ENCODE assay signal across 2 cellular contexts in genomic region chr9:292915-293314, GRCh38.
TF ChIP-seq lines count a peak whose summit lies in the region.

No MANE protein-coding gene starts in this region.

TF ChIP-seq in GM23338, 12 proteins besides CTCF, POLR2A, EP300 and RAD21 (continued from another document):
- TF ChIP-seq STAT1 (IDR thresholded peaks at IDR 0.05; ENCODE audit: unreplicated experiment) (no peak), ETS1 (IDR thresholded peaks at IDR 0.05) (no peak), JUNB (IDR thresholded peaks at IDR 0.05; ENCODE audit: unreplicated experiment) (no peak), REST (IDR thresholded peaks at IDR 0.05; ENCODE audit: unreplicated experiment) (no peak)
- TF ChIP-seq, protein P1, sequence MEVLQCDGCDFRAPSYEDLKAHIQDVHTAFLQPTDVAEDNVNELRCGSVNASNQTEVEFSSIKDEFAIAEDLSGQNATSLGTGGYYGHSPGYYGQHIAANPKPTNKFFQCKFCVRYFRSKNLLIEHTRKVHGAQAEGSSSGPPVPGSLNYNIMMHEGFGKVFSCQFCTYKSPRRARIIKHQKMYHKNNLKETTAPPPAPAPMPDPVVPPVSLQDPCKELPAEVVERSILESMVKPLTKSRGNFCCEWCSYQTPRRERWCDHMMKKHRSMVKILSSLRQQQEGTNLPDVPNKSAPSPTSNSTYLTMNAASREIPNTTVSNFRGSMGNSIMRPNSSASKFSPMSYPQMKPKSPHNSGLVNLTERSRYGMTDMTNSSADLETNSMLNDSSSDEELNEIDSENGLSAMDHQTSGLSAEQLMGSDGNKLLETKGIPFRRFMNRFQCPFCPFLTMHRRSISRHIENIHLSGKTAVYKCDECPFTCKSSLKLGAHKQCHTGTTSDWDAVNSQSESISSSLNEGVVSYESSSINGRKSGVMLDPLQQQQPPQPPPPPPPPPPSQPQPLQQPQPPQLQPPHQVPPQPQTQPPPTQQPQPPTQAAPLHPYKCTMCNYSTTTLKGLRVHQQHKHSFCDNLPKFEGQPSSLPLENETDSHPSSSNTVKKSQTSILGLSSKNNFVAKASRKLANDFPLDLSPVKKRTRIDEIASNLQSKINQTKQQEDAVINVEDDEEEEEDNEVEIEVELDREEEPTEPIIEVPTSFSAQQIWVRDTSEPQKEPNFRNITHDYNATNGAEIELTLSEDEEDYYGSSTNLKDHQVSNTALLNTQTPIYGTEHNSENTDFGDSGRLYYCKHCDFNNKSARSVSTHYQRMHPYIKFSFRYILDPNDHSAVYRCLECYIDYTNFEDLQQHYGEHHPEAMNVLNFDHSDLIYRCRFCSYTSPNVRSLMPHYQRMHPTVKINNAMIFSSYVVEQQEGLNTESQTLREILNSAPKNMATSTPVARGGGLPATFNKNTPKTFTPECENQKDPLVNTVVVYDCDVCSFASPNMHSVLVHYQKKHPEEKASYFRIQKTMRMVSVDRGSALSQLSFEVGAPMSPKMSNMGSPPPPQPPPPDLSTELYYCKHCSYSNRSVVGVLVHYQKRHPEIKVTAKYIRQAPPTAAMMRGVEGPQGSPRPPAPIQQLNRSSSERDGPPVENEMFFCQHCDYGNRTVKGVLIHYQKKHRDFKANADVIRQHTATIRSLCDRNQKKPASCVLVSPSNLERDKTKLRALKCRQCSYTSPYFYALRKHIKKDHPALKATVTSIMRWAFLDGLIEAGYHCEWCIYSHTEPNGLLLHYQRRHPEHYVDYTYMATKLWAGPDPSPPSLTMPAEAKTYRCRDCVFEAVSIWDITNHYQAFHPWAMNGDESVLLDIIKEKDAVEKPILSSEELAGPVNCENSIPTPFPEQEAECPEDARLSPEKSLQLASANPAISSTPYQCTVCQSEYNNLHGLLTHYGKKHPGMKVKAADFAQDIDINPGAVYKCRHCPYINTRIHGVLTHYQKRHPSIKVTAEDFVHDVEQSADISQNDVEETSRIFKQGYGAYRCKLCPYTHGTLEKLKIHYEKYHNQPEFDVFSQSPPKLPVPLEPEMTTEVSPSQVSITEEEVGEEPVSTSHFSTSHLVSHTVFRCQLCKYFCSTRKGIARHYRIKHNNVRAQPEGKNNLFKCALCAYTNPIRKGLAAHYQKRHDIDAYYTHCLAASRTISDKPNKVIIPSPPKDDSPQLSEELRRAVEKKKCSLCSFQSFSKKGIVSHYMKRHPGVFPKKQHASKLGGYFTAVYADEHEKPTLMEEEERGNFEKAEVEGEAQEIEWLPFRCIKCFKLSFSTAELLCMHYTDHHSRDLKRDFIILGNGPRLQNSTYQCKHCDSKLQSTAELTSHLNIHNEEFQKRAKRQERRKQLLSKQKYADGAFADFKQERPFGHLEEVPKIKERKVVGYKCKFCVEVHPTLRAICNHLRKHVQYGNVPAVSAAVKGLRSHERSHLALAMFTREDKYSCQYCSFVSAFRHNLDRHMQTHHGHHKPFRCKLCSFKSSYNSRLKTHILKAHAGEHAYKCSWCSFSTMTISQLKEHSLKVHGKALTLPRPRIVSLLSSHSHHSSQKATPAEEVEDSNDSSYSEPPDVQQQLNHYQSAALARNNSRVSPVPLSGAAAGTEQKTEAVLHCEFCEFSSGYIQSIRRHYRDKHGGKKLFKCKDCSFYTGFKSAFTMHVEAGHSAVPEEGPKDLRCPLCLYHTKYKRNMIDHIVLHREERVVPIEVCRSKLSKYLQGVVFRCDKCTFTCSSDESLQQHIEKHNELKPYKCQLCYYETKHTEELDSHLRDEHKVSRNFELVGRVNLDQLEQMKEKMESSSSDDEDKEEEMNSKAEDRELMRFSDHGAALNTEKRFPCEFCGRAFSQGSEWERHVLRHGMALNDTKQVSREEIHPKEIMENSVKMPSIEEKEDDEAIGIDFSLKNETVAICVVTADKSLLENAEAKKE (CRISPR knock-in tag; IDR thresholded peaks at IDR 0.05), result no peak

TF ChIP-seq in WTC11, 78 proteins besides CTCF, POLR2A, EP300 and RAD21:
- TF ChIP-seq ARID4B (CRISPR knock-in tag; IDR thresholded peaks at IDR 0.05; ENCODE audit: borderline replicate concordance) (no peak), KAT7 (CRISPR knock-in tag; IDR thresholded peaks at IDR 0.05; ENCODE audit: borderline replicate concordance) (no peak), ZNF281 (CRISPR knock-in tag; IDR thresholded peaks at IDR 0.05) (no peak), ZNF317 (CRISPR knock-in tag; IDR thresholded peaks at IDR 0.05; ENCODE audit: borderline replicate concordance, low read depth) (no peak), GRHL2 (CRISPR knock-in tag; IDR thresholded peaks at IDR 0.05; ENCODE audit: insufficient replicate concordance, severe bottlenecking) (no peak), CDX4 (CRISPR knock-in tag; IDR thresholded peaks at IDR 0.05; ENCODE audit: borderline replicate concordance) (no peak), NFYB (CRISPR knock-in tag; conservative IDR thresholded peaks at IDR 0.05; ENCODE audit: low read depth) (no peak), E2F4 (CRISPR knock-in tag; IDR thresholded peaks at IDR 0.05; ENCODE audit: borderline replicate concordance, low read depth) (no peak), ATF3 (CRISPR knock-in tag; conservative IDR thresholded peaks at IDR 0.05) (no peak)
- TF ChIP-seq, protein P2, sequence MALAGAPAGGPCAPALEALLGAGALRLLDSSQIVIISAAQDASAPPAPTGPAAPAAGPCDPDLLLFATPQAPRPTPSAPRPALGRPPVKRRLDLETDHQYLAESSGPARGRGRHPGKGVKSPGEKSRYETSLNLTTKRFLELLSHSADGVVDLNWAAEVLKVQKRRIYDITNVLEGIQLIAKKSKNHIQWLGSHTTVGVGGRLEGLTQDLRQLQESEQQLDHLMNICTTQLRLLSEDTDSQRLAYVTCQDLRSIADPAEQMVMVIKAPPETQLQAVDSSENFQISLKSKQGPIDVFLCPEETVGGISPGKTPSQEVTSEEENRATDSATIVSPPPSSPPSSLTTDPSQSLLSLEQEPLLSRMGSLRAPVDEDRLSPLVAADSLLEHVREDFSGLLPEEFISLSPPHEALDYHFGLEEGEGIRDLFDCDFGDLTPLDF (CRISPR knock-in tag; IDR thresholded peaks at IDR 0.05), result no peak
- TF ChIP-seq, protein P3, sequence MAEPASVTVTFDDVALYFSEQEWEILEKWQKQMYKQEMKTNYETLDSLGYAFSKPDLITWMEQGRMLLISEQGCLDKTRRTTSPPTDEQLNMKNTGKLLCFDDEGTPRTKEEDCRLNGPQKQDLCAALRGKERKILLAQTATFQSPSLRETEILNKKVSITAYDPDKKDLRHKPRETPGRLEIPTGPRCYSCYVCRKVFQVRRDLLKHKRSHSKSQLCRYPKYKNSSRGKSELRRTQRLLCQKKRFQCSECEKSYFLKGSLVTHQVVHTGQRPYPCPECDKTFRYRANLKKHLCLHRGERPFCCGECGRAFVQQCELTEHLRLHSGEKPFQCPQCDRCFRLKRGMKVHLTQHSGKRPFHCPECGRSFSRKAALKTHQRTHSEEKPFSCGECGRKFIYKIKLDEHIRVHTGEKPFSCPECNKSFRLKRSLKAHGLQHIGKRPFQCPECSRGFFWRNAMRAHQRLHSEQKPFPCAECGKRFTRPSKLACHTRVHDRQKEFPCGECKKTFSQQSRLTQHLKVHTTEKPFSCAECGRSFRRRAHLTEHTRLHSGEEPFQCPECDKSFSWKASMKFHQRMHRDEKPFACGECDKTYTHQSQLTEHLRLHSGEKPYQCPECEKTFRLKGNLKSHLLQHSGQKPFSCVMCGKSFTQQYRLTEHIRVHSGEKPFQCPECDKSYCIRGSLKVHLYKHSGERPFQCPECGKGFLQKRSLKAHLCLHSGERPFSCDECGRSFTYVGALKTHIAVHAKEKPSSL (CRISPR knock-in tag; conservative IDR thresholded peaks at IDR 0.05), result no peak
- TF ChIP-seq, protein P4, sequence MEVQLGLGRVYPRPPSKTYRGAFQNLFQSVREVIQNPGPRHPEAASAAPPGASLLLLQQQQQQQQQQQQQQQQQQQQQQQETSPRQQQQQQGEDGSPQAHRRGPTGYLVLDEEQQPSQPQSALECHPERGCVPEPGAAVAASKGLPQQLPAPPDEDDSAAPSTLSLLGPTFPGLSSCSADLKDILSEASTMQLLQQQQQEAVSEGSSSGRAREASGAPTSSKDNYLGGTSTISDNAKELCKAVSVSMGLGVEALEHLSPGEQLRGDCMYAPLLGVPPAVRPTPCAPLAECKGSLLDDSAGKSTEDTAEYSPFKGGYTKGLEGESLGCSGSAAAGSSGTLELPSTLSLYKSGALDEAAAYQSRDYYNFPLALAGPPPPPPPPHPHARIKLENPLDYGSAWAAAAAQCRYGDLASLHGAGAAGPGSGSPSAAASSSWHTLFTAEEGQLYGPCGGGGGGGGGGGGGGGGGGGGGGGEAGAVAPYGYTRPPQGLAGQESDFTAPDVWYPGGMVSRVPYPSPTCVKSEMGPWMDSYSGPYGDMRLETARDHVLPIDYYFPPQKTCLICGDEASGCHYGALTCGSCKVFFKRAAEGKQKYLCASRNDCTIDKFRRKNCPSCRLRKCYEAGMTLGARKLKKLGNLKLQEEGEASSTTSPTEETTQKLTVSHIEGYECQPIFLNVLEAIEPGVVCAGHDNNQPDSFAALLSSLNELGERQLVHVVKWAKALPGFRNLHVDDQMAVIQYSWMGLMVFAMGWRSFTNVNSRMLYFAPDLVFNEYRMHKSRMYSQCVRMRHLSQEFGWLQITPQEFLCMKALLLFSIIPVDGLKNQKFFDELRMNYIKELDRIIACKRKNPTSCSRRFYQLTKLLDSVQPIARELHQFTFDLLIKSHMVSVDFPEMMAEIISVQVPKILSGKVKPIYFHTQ (CRISPR knock-in tag; IDR thresholded peaks at IDR 0.05), result no peak
- TF ChIP-seq, protein P5, sequence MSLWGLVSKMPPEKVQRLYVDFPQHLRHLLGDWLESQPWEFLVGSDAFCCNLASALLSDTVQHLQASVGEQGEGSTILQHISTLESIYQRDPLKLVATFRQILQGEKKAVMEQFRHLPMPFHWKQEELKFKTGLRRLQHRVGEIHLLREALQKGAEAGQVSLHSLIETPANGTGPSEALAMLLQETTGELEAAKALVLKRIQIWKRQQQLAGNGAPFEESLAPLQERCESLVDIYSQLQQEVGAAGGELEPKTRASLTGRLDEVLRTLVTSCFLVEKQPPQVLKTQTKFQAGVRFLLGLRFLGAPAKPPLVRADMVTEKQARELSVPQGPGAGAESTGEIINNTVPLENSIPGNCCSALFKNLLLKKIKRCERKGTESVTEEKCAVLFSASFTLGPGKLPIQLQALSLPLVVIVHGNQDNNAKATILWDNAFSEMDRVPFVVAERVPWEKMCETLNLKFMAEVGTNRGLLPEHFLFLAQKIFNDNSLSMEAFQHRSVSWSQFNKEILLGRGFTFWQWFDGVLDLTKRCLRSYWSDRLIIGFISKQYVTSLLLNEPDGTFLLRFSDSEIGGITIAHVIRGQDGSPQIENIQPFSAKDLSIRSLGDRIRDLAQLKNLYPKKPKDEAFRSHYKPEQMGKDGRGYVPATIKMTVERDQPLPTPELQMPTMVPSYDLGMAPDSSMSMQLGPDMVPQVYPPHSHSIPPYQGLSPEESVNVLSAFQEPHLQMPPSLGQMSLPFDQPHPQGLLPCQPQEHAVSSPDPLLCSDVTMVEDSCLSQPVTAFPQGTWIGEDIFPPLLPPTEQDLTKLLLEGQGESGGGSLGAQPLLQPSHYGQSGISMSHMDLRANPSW (CRISPR knock-in tag; conservative IDR thresholded peaks at IDR 0.05; ENCODE audit: low read depth), result no peak
